7 cellular contexts compared by ENCODE assay signal in the genomic region with DNA sequence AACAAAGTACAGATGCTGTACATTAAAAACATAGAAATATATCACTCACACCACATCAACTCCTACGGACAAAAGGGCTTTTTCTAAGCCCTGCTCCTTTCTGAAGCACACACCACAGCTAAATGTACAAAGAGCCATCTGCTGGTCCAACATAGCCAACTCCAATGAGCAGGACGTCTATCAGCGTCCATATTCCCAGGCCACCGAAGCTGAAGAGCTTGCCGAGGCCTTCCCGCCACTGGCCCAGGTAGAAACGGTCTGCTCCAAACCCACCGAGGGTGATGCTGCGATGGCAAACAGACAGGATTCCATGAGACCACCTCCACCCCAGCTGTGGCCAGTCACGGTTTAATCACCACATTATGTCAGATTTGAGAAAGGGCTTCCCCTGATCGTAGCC. TPM values are rescaled to one million over a fixed set of nuclear protein-coding genes. Genes with fewer than 3 reads are reported as not detected.
A peak's percentile ranks its signal among the peaks of the same experiment; 100 is the strongest.
DNase-seq lines count a peak whose midpoint lies in the region; ATAC-seq and TF ChIP-seq lines count a peak whose summit lies in the region.

No MANE protein-coding gene starts in this region.

- H3K9ac ChIP-seq in GM23248 (no peak overlapping the region; the same call in 1 of the 2 replicates), neural progenitor cell (no peak overlapping the region)

- H4K20me1 ChIP-seq in GM23248 (ENCODE audit: insufficient read depth) (no peaks in the 10 kb centered on the region), neural progenitor cell (ENCODE audit: low read depth) (peaks cover 3% of the 10 kb centered on the region)

- H3K79me2 ChIP-seq in GM23248 (ENCODE audit: insufficient read depth) = peaks cover 29% of the 10 kb centered on the region
- H3K79me2 ChIP-seq in neural progenitor cell (ENCODE audit: low read depth) = no peaks in the 10 kb centered on the region

- H3K4me3 Mint-ChIP-seq in neural progenitor cell = no peak overlapping the region

- H3K4me1 Mint-ChIP-seq in neural progenitor cell = peaks cover 19% of the 10 kb centered on the region

- peaks cover 17% of the 10 kb centered on the region for H3F3A ChIP-seq in GM23248 (ENCODE audit: insufficient read depth)
- peaks cover 14% of the 10 kb centered on the region for H3F3A ChIP-seq in neural progenitor cell (ENCODE audit: low read depth)

- peak overlapping the region; percentile 30 for H3K27ac ChIP-seq in GM23248
- H3K27ac ChIP-seq in SJCRH30 = peak overlapping the region; percentile 43
- H3K27ac ChIP-seq in esophagus squamous epithelium = peak overlapping the region in 3 of 4 donors; percentile 38 to 58 (median 44)
- H3K27ac ChIP-seq in neural progenitor cell = no peak overlapping the region

- H2AFZ ChIP-seq in GM23248 (no peak overlapping the region), neural progenitor cell (replicated peaks) (no peak overlapping the region)

- intact Hi-C loops in esophagus squamous epithelium (cut with DNase I) = no loop called here

- no peak overlapping the region for H3K4me3 ChIP-seq in GM23248
- no peak overlapping the region for H3K4me3 ChIP-seq in SJCRH30
- H3K4me3 ChIP-seq in esophagus squamous epithelium = no peak overlapping the region
- H3K4me3 ChIP-seq in neural progenitor cell = no peak overlapping the region

- H3K4me2 ChIP-seq in GM23248 (ENCODE audit: unreplicated experiment) (no peak overlapping the region), neural progenitor cell (no peak overlapping the region)

- TF ChIP-seq POLR2A in esophagus squamous epithelium (IDR thresholded peaks at IDR 0.05) = no peak

- H3K9me3 ChIP-seq in GM23248 (ENCODE audit: low read depth) (no peaks in the 10 kb centered on the region), SJCRH30 (replicated peaks) (no peaks in the 10 kb centered on the region), esophagus squamous epithelium (no peaks in the 10 kb centered on the region), neural progenitor cell (ENCODE audit: low read depth) (no peaks in the 10 kb centered on the region)

- no peak for TF ChIP-seq CTCF in esophagus squamous epithelium (IDR thresholded peaks at IDR 0.05)
- no peak for TF ChIP-seq CTCF in neural progenitor cell (IDR thresholded peaks at IDR 0.05)

- WGBS in GM23248 (ENCODE audit: low coverage in 1 of 2, low lambda C conversion rate in 2 of 2, missing lambda C conversion rate in 2 of 2), 2 experiments = 66 to 67% methylated on average over 11 of the region's 11 CpGs
- WGBS in esophagus squamous epithelium, 2 donors = 62 to 70% methylated on average over 9 to 11 of the region's 11 CpGs

- DNase-seq in GM23248 (peak; percentile 23), SJCRH30 (peak in 1 of 2 experiments; percentile 42), esophagus squamous epithelium (lab: John Stamatoyannopoulos, UW) (no peak), putamen (ENCODE audit: low spot score) (peak; percentile 53), neural progenitor cell (ENCODE audit: low spot score) (no peak), SKM-1 (lab: John Stamatoyannopoulos, UW; ENCODE audit: unreplicated experiment) (no peak)

- no peaks in the 10 kb centered on the region for H3K27me3 ChIP-seq in GM23248 (replicated peaks; ENCODE audit: insufficient read depth)
- no peaks in the 10 kb centered on the region for H3K27me3 ChIP-seq in SJCRH30
- H3K27me3 ChIP-seq in esophagus squamous epithelium = no peaks in the 10 kb centered on the region
- no peaks in the 10 kb centered on the region for H3K27me3 ChIP-seq in neural progenitor cell

- peaks cover 6% of the 10 kb centered on the region; the same call in 1 of the 2 replicates for H3K4me1 ChIP-seq in GM23248 (ENCODE audit: insufficient read depth)
- peaks cover 8% of the 10 kb centered on the region for H3K4me1 ChIP-seq in SJCRH30
- peaks cover 6 to 21% (median 6%) of the 10 kb centered on the region in 3 donors for H3K4me1 ChIP-seq in esophagus squamous epithelium
- peaks cover 6% of the 10 kb centered on the region for H3K4me1 ChIP-seq in neural progenitor cell

- H3K9me3 Mint-ChIP-seq in neural progenitor cell = no peaks in the 10 kb centered on the region

- ATAC-seq in GM19035 (IDR thresholded peaks at IDR 0.05; ENCODE audit: unreplicated experiment) = no peak

- no peak overlapping the region for H3K27ac Mint-ChIP-seq in neural progenitor cell

- peaks cover 47% of the 10 kb centered on the region for H3K36me3 ChIP-seq in GM23248 (ENCODE audit: low read depth)
- H3K36me3 ChIP-seq in SJCRH30 = peaks cover 43% of the 10 kb centered on the region
- peaks cover 8 to 79% (median 18%) of the 10 kb centered on the region in 3 donors for H3K36me3 ChIP-seq in esophagus squamous epithelium
- peaks cover 3% of the 10 kb centered on the region for H3K36me3 ChIP-seq in neural progenitor cell

- in situ Hi-C loops in GM23248 (cut with MboI) = loop anchor here (5.0 kb wide), 1 partner anchor 345 kb away; the partner anchor contains the start of gene SNRPA1

- H3K9me2 ChIP-seq in GM23248 (ENCODE audit: insufficient read depth) = no peaks in the 10 kb centered on the region

- peaks cover 11% of the 10 kb centered on the region for H3K36me3 Mint-ChIP-seq in neural progenitor cell

- H3K27me3 Mint-ChIP-seq in neural progenitor cell (ENCODE audit: insufficient read depth, low read depth) = no peaks in the 10 kb centered on the region

RNA-seq across cellular contexts. Expression of gene TM2D3, which starts 9.8 kb away (rescaled TPM):
- total RNA-seq in GM23248 (2014; rRNA removed; shearing (Covaris generic)) = 49.0 and 68.7 TPM in 2 replicates
- 58.3 and 58.7 TPM in 2 replicates for polyA plus RNA-seq in GM23248 (2016; fragmentation: Nextera tagmentation; extraction: Ambion mirVana)
- 54.6 and 57.0 TPM in 2 replicates for total RNA-seq in SJCRH30 (2014; rRNA removed; shearing (Covaris generic))
- total RNA-seq in esophagus squamous epithelium = 10 to 100 TPM; 11.0 to 32.2 (median 19.9) TPM
- total RNA-seq in neural progenitor cell (ENCODE audit: low replicate concordance) = 41.6 and 58.4 TPM in 2 replicates

Comparison
In these comparisons a context has a peak if more than half of its experiments do, and no peak if none do; other contexts are left out.
1. DNase-seq: peak in GM23248 (single experiment) and putamen (single experiment); none in esophagus squamous epithelium (single experiment), neural progenitor cell (single experiment) and SKM-1 (single experiment).